ENCODE assay signal across 8 cellular contexts in the genomic region with DNA sequence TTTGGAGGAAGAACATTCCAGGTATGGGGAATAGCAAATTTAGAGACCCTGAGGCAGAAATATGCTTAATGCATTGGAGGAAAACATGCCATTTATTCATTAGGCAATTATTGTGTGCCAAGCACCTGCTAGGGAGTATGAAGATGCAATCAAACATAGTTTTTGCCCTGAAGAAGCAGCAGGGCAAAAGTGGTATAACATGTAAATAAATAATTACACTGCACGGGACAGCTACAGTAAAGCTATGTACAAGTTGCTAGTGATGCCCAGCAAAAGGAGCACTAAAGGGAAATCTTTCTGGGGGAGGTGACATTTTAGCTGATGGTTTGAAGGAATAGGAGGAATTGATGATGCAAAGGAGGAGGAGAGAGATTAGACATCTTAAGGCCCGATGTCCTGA. TPM values are rescaled to one million over a fixed set of nuclear protein-coding genes. Genes with fewer than 3 reads are reported as not detected.
DNase-seq lines count a peak whose midpoint lies in the region; ATAC-seq, FAIRE-seq and TF ChIP-seq lines count a peak whose summit lies in the region.

No MANE protein-coding gene starts in this region.

- H3K27me3 ChIP-seq in HL-60 (ENCODE audit: insufficient read depth, poor library complexity, severe bottlenecking) (no peaks in the 10 kb centered on the region), K562 (ENCODE audit: control insufficient read depth in 2 of 2, insufficient read depth in 2 of 2, low read length in 2 of 2) (no peaks in the 10 kb centered on the region), muscle layer of duodenum (ENCODE audit: low read depth, low read length) (no peaks in the 10 kb centered on the region)

- TF ChIP-seq RAD21 in K562 (CRISPR knock-in tag; conservative IDR thresholded peaks at IDR 0.05 in 1 of 2, IDR thresholded peaks at IDR 0.05 in 1 of 2) = no peak

- peak overlapping the region; percentile 93 for H3K4me2 ChIP-seq in K562 (ENCODE audit: insufficient read depth, low read length)

- POLR2A ChIA-PET in AG04449 (lab: Yijun Ruan, JAX) = interaction anchor here (1.2 to 1.5 kb wide), 2 partner anchors 12 to 38 kb away, joined by 4 to 5 read pairs; no protein-coding TSS in a partner anchor
- POLR2A ChIA-PET in K562 (lab: Yijun Ruan, JAX) = interaction anchor here (0.6 to 4.9 kb wide), 8 partner anchors 12 to 581 kb away, joined by 3 to 24 read pairs (median 4); no protein-coding TSS in a partner anchor

- peaks cover 0 to 13% of the 10 kb centered on the region in 2 experiments; a peak in 4 of 5 replicates for H3K4me1 ChIP-seq in K562 (replicated peaks in 1 of 2; ENCODE audit: control insufficient read depth in 2 of 2, insufficient read depth in 2 of 2, low read length in 2 of 2)
- peaks cover 15 to 23% of the 10 kb centered on the region in 2 donors for H3K4me1 ChIP-seq in muscle layer of duodenum (ENCODE audit: control insufficient read depth in 1 of 2, insufficient read depth in 2 of 2, low read length in 2 of 2)

- no peaks in the 10 kb centered on the region for H4K20me1 ChIP-seq in K562 (replicated peaks; ENCODE audit: control insufficient read depth, insufficient read depth, low read length)

- peak overlapping the region; percentile 94 for H2AFZ ChIP-seq in K562 (ENCODE audit: low read depth, low read length)

- H3K27ac ChIP-seq in HL-60 (replicated peaks) (no peak overlapping the region), K562 (ENCODE audit: extremely low read depth, low read depth, low read length) (no peak overlapping the region), muscle layer of duodenum (ENCODE audit: low read length) (peak overlapping the region; percentile 82)

- no peak for TF ChIP-seq CTCF in AG04449 (IDR thresholded peaks at IDR 0.05; ENCODE audit: insufficient read depth, low read length, missing control alignments)
- no peak for TF ChIP-seq CTCF in HL-60 (IDR thresholded peaks at IDR 0.05; ENCODE audit: insufficient read depth, low read length)
- no peak for TF ChIP-seq CTCF in K562 (IDR thresholded peaks at IDR 0.05 in 2 of 3, conservative IDR thresholded peaks at IDR 0.05 in 1 of 3; ENCODE audit: insufficient read depth in 2 of 3, low read depth in 1 of 3, low read length in 3 of 3)

- no peak for ATAC-seq in K562
- ATAC-seq in GM18519 (IDR thresholded peaks at IDR 0.05; ENCODE audit: low FRiP score, unreplicated experiment) = no peak
- no peak for ATAC-seq in HG03460 (IDR thresholded peaks at IDR 0.05; ENCODE audit: unreplicated experiment)

- intact Hi-C loops in K562 (cut with micrococcal nuclease) = no loop called here

- H3K9me3 ChIP-seq in K562 (replicated peaks; ENCODE audit: control insufficient read depth, insufficient read depth, low read depth, low read length) (no peaks in the 10 kb centered on the region), muscle layer of duodenum (ENCODE audit: control insufficient read depth in 1 of 2, low read length in 2 of 2) (no peaks in the 10 kb centered on the region)

- CTCF ChIA-PET in AG04449 (lab: Yijun Ruan, JAX) = interaction anchor here (0.6 to 5.2 kb wide), 5 partner anchors 19 to 369 kb away, joined by 3 to 21 read pairs (median 9); no protein-coding TSS in a partner anchor
- CTCF ChIA-PET in K562 (lab: Yijun Ruan, JAX; ENCODE audit: low intra/inter-chr PET ratio) = no interaction called here

- H3K36me3 ChIP-seq in K562 (ENCODE audit: control insufficient read depth, insufficient read depth, low read length) (0 out of 3 replicates have a peak, but pooled peaks cover 4% of the 10 kb centered on the region), muscle layer of duodenum (ENCODE audit: control insufficient read depth in 1 of 2, insufficient read depth in 2 of 2, low read length in 2 of 2) (no peaks in the 10 kb centered on the region)

- no peaks in the 10 kb centered on the region for H3K9me1 ChIP-seq in K562 (ENCODE audit: control insufficient read depth, insufficient read depth, low read length)

- peaks cover 15% of the 10 kb centered on the region for H3K79me2 ChIP-seq in K562 (ENCODE audit: control insufficient read depth, insufficient read depth, low read length)

- WGBS in K562 (ENCODE audit: insufficient coverage, low coverage, missing lambda C conversion rate) = 8% methylated on average over 2 of the region's 2 CpGs

- no peak for TF ChIP-seq POLR2A in K562 (conservative IDR thresholded peaks at IDR 0.05)

- BruUV-seq in K562 (replicated peaks; lab: Mats Ljungman, UMichigan) = no TSS peak

- TF ChIP-seq EP300 in K562 (IDR thresholded peaks at IDR 0.05; ENCODE audit: low read length) = no peak

- DNase-seq in AG04449 (ENCODE audit: low read depth, low spot score) (no peak), HL-60 (ENCODE audit: low read depth in 1 of 2, low spot score in 1 of 2) (no peak), K562 (ENCODE audit: extremely low read depth in 1 of 4, low spot score in 3 of 4) (no peak), inferior parietal cortex (ENCODE audit: extremely low spot score) (no peak), NCI-H524 (lab: John Stamatoyannopoulos, UW) (no peak)

- no peak for FAIRE-seq in K562 (lab: Jason Lieb, UNC)

- in situ Hi-C loops in K562 (cut with MboI) = no loop called here

- H3K9ac ChIP-seq in K562 (ENCODE audit: insufficient read depth in 1 of 2, low read depth in 2 of 2, low read length in 2 of 2) = peak overlapping the region; percentile 83 to 92; a peak in 3 of 4 replicates

- H3K4me3 ChIP-seq in AG04449 (ENCODE audit: low read depth, low read length) (peak overlapping the region; percentile 74), HL-60 (replicated peaks; ENCODE audit: insufficient read depth, low read length) (peak overlapping the region; percentile 85), K562 (peak overlapping the region; percentile 80), muscle layer of duodenum (ENCODE audit: low read depth in 1 of 2, low read length in 2 of 2) (peak overlapping the region; percentile 84 to 86)

RNA-seq across cellular contexts. Expression of a gene that starts 0.6 kb away (rescaled TPM):
- total RNA-seq in K562 (2011; cell fraction: chromatin; rRNA removed; ENCODE audit: low replicate concordance) = 43.2 and 99.7 TPM in 2 replicates
- 41.3 and 52.0 TPM in 2 replicates for total RNA-seq in K562 (2011; cell fraction: nucleolus; rRNA removed)
- total RNA-seq in K562 (2011; cell fraction: nucleoplasm; rRNA removed) = 55.1 and 68.1 TPM in 2 replicates
- total RNA-seq in K562 (2014; rRNA removed) (17.0 and 23.1 TPM in 2 replicates), K562 (2014; rRNA removed; fragmentation: Illumina TruSeq; extraction: Trizol) (7.2 TPM in 2 replicates), K562 (2015; rRNA removed; fragmentation: Illumina TruSeq; extraction: Trizol) (11.1 and 11.2 TPM in 2 replicates), K562 (2021) (25.4 and 35.8 TPM in 2 replicates)
- polyA plus RNA-seq in K562 (2011; rRNA removed) (16.2 and 25.3 TPM in 2 replicates), K562 (2014; fragmentation: Illumina TruSeq; extraction: Trizol) (17.0 and 21.3 TPM in 2 replicates), K562 (2014; fragmentation: Nextera tagmentation; extraction: Ambion mirVana) (under 1 TPM; 0.06 to 0.29 TPM), K562 (2014; rRNA removed) (24.2 and 31.1 TPM in 2 replicates)
- 16.2 and 19.2 TPM in 2 replicates for polyA plus RNA-seq in K562 (2011; cell fraction: cytosol; rRNA removed)
- polyA plus RNA-seq in K562 (2011; cell fraction: nucleus; rRNA removed) = 92.6 and 107 TPM in 2 replicates
- 19.6 and 33.5 TPM in 2 replicates for polyA plus RNA-seq in K562 (2012)
- polyA minus RNA-seq in K562 (2011; rRNA and poly(A)+ RNA removed) = 11.2 and 14.6 TPM in 2 replicates
- polyA minus RNA-seq in K562 (2011; cell fraction: cytosol; rRNA and poly(A)+ RNA removed) = 8.1 and 9.8 TPM in 2 replicates
- 16.6 and 17.1 TPM in 2 replicates for polyA minus RNA-seq in K562 (2011; cell fraction: nucleus; rRNA and poly(A)+ RNA removed)

RNA-seq across cellular contexts. Expression of a gene that starts 21.4 kb away (rescaled TPM):
- total RNA-seq in K562 (2011; cell fraction: chromatin; rRNA removed; ENCODE audit: low replicate concordance) = 0.30 and 1.3 TPM in 2 replicates
- total RNA-seq in K562 (2011; cell fraction: nucleolus; rRNA removed) = 2.2 and 3.3 TPM in 2 replicates
- total RNA-seq in K562 (2011; cell fraction: nucleoplasm; rRNA removed) = 1.9 and 2.0 TPM in 2 replicates
- 0.23 and 0.29 TPM in 2 replicates for total RNA-seq in K562 (2014; rRNA removed)
- total RNA-seq in K562 (2014; rRNA removed; fragmentation: Illumina TruSeq; extraction: Trizol) = not detected in 2 replicates
- 0.11 TPM in 1 of 2 replicates, not detected in the other for total RNA-seq in K562 (2015; rRNA removed; fragmentation: Illumina TruSeq; extraction: Trizol)
- total RNA-seq in K562 (2021) = 0.36 and 0.53 TPM in 2 replicates
- 0.35 and 0.74 TPM in 2 replicates for polyA plus RNA-seq in K562 (2011; rRNA removed)
- 1.0 and 1.8 TPM in 2 replicates for polyA plus RNA-seq in K562 (2011; cell fraction: cytosol; rRNA removed)
- polyA plus RNA-seq in K562 (2011; cell fraction: nucleus; rRNA removed) = 0.87 and 1.3 TPM in 2 replicates
- polyA plus RNA-seq in K562 (2012) = 0.59 and 0.60 TPM in 2 replicates
- 0.16 and 0.37 TPM in 2 replicates for polyA plus RNA-seq in K562 (2014; fragmentation: Illumina TruSeq; extraction: Trizol)
- not detected for polyA plus RNA-seq in K562 (2014; fragmentation: Nextera tagmentation; extraction: Ambion mirVana)
- 0.45 and 0.65 TPM in 2 replicates for polyA plus RNA-seq in K562 (2014; rRNA removed)
- polyA minus RNA-seq in K562 (2011; rRNA and poly(A)+ RNA removed) = 0.25 and 0.27 TPM in 2 replicates
- polyA minus RNA-seq in K562 (2011; cell fraction: cytosol; rRNA and poly(A)+ RNA removed) = not detected in 2 replicates
- 0.13 and 0.44 TPM in 2 replicates for polyA minus RNA-seq in K562 (2011; cell fraction: nucleus; rRNA and poly(A)+ RNA removed)

RNA-seq across cellular contexts. Expression of a gene that starts 33.4 kb away (rescaled TPM):
- total RNA-seq in K562 (2011; cell fraction: chromatin; rRNA removed; ENCODE audit: low replicate concordance) = 0.58 TPM in 1 of 2 replicates, not detected in the other
- total RNA-seq in K562 (2011; cell fraction: nucleolus; rRNA removed) = 0.53 and 0.83 TPM in 2 replicates
- 0.53 and 0.66 TPM in 2 replicates for total RNA-seq in K562 (2011; cell fraction: nucleoplasm; rRNA removed)
- 0.12 and 0.27 TPM in 2 replicates for total RNA-seq in K562 (2014; rRNA removed)
- total RNA-seq in K562 (2014; rRNA removed; fragmentation: Illumina TruSeq; extraction: Trizol) = not detected in 2 replicates
- total RNA-seq in K562 (2015; rRNA removed; fragmentation: Illumina TruSeq; extraction: Trizol) = 0.07 and 0.11 TPM in 2 replicates
- total RNA-seq in K562 (2021) = 0.34 and 0.55 TPM in 2 replicates
- 0.07 and 0.20 TPM in 2 replicates for polyA plus RNA-seq in K562 (2011; rRNA removed)
- 0.16 and 0.39 TPM in 2 replicates for polyA plus RNA-seq in K562 (2011; cell fraction: cytosol; rRNA removed)
- polyA plus RNA-seq in K562 (2011; cell fraction: nucleus; rRNA removed) = 0.50 TPM in 1 of 2 replicates, not detected in the other
- 0.08 and 0.21 TPM in 2 replicates for polyA plus RNA-seq in K562 (2012)
- polyA plus RNA-seq in K562 (2014; fragmentation: Illumina TruSeq; extraction: Trizol) = 0.07 and 0.12 TPM in 2 replicates
- not detected for polyA plus RNA-seq in K562 (2014; fragmentation: Nextera tagmentation; extraction: Ambion mirVana)
- polyA plus RNA-seq in K562 (2014; rRNA removed) = 0.08 and 0.09 TPM in 2 replicates
- 0.12 TPM in 1 of 2 replicates, not detected in the other for polyA minus RNA-seq in K562 (2011; rRNA and poly(A)+ RNA removed)
- not detected in 2 replicates for polyA minus RNA-seq in K562 (2011; cell fraction: cytosol; rRNA and poly(A)+ RNA removed)
- 0.54 and 0.78 TPM in 2 replicates for polyA minus RNA-seq in K562 (2011; cell fraction: nucleus; rRNA and poly(A)+ RNA removed)

RNA-seq across cellular contexts. Expression of a gene that starts 40.0 kb away (rescaled TPM):
- total RNA-seq in K562 (2011; cell fraction: chromatin; rRNA removed; ENCODE audit: low replicate concordance) = 124 and 279 TPM in 2 replicates
- total RNA-seq in K562 (2011; cell fraction: nucleolus; rRNA removed) = 200 and 272 TPM in 2 replicates
- 167 and 189 TPM in 2 replicates for total RNA-seq in K562 (2011; cell fraction: nucleoplasm; rRNA removed)
- total RNA-seq in K562 (2014; rRNA removed) (57.6 and 67.8 TPM in 2 replicates), K562 (2014; rRNA removed; fragmentation: Illumina TruSeq; extraction: Trizol) (25.9 and 27.5 TPM in 2 replicates), K562 (2015; rRNA removed; fragmentation: Illumina TruSeq; extraction: Trizol) (31.5 and 32.9 TPM in 2 replicates), K562 (2021) (65.1 and 69.3 TPM in 2 replicates)
- polyA plus RNA-seq in K562 (2011; rRNA removed) (74.8 and 182 TPM in 2 replicates), K562 (2014; fragmentation: Illumina TruSeq; extraction: Trizol) (75.3 and 78.5 TPM in 2 replicates), K562 (2014; fragmentation: Nextera tagmentation; extraction: Ambion mirVana) (10 to 100 TPM; 40.4 to 48.6 TPM), K562 (2014; rRNA removed) (54.6 and 72.9 TPM in 2 replicates)
- polyA plus RNA-seq in K562 (2011; cell fraction: cytosol; rRNA removed) = 121 and 141 TPM in 2 replicates
- 293 and 318 TPM in 2 replicates for polyA plus RNA-seq in K562 (2011; cell fraction: nucleus; rRNA removed)
- polyA plus RNA-seq in K562 (2012) = 55.8 and 113 TPM in 2 replicates
- polyA minus RNA-seq in K562 (2011; rRNA and poly(A)+ RNA removed) = 80.6 and 102 TPM in 2 replicates
- 31.1 and 31.2 TPM in 2 replicates for polyA minus RNA-seq in K562 (2011; cell fraction: cytosol; rRNA and poly(A)+ RNA removed)
- polyA minus RNA-seq in K562 (2011; cell fraction: nucleus; rRNA and poly(A)+ RNA removed) = 56.0 and 75.5 TPM in 2 replicates

RNA-seq across cellular contexts. Expression of a gene that starts 40.1 kb away (rescaled TPM):
- 232 and 283 TPM in 2 replicates for total RNA-seq in K562 (2011; cell fraction: chromatin; rRNA removed; ENCODE audit: low replicate concordance)
- total RNA-seq in K562 (2011; cell fraction: nucleolus; rRNA removed) = 153 TPM in 2 replicates
- 142 and 162 TPM in 2 replicates for total RNA-seq in K562 (2011; cell fraction: nucleoplasm; rRNA removed)
- total RNA-seq in K562 (2014; rRNA removed) (74.8 and 83.5 TPM in 2 replicates), K562 (2014; rRNA removed; fragmentation: Illumina TruSeq; extraction: Trizol) (109 and 114 TPM in 2 replicates), K562 (2015; rRNA removed; fragmentation: Illumina TruSeq; extraction: Trizol) (103 and 104 TPM in 2 replicates), K562 (2021) (116 and 120 TPM in 2 replicates)
- polyA plus RNA-seq in K562 (2011; rRNA removed) (173 and 226 TPM in 2 replicates), K562 (2014; fragmentation: Illumina TruSeq; extraction: Trizol) (142 and 181 TPM in 2 replicates), K562 (2014; fragmentation: Nextera tagmentation; extraction: Ambion mirVana) (100 to 1,000 TPM; 405 to 429 TPM), K562 (2014; rRNA removed) (120 and 136 TPM in 2 replicates)
- 122 and 151 TPM in 2 replicates for polyA plus RNA-seq in K562 (2011; cell fraction: cytosol; rRNA removed)
- 346 and 441 TPM in 2 replicates for polyA plus RNA-seq in K562 (2011; cell fraction: nucleus; rRNA removed)
- polyA plus RNA-seq in K562 (2012) = 59.7 and 216 TPM in 2 replicates
- polyA minus RNA-seq in K562 (2011; rRNA and poly(A)+ RNA removed) = 115 and 145 TPM in 2 replicates
- 35.9 and 46.4 TPM in 2 replicates for polyA minus RNA-seq in K562 (2011; cell fraction: cytosol; rRNA and poly(A)+ RNA removed)
- polyA minus RNA-seq in K562 (2011; cell fraction: nucleus; rRNA and poly(A)+ RNA removed) = 58.0 and 80.9 TPM in 2 replicates
